31 cellular contexts compared by ENCODE assay signal in genomic region chr20:54543369-54543768, GRCh38.
"Had no signal": no experiment of that assay in that cellular context is flagged by ENCODE, and none has a peak within 500 bp of the region (broad histone marks: within the 10 kb centered on the region; RNA-seq: fewer than 3 reads in every experiment).

No MANE protein-coding gene starts in this region.

- H3K4me3 ChIP-seq: adrenal gland, ascending aorta, body of pancreas, breast epithelium, cardiac muscle cell had no signal

- H3K36me3 ChIP-seq: adrenal gland, ascending aorta, brain microvascular endothelial cell, breast epithelium, cardiac muscle cell had no signal

- H3K4me1 ChIP-seq: adrenal gland, ascending aorta, body of pancreas, breast epithelium had no signal

- H3K27ac ChIP-seq: adrenal gland, ascending aorta, body of pancreas, brain microvascular endothelial cell, breast epithelium, cardiac muscle cell had no signal

- ATAC-seq: activated naive CD4-positive, alpha-beta T cell treated with anti-CD3 and anti-CD28 coated beads, Interleukin-2, amount 50 U/mL, for 72 hours; activated naive CD8-positive, alpha-beta T cell treated with anti-CD3 and anti-CD28 coated beads, Interleukin-2, amount 50 U/mL, for 24 hours; activated T-cell treated with anti-CD3 and anti-CD28 coated beads, Interleukin-2, amount 50 U/mL, for 4 hours; activated T-cell treated with anti-CD3 and anti-CD28 coated beads, Interleukin-2, amount 50 U/mL, for 72 hours; activated T-helper 17 cell treated with anti-CD3 and anti-CD28 coated beads, Interleukin-2, amount 50 U/mL, for 72 hours; body of pancreas had no signal

- H3K9me3 ChIP-seq: adrenal gland, body of pancreas had no signal

- H3K27me3 ChIP-seq: adrenal gland, ascending aorta, body of pancreas, brain microvascular endothelial cell, breast epithelium, cardiac muscle cell had no signal

- DNase-seq: activated effector memory CD4-positive, alpha-beta T cell treated with anti-CD3 and anti-CD28 coated beads, Interleukin-2, amount 50 U/mL, for 16 hours; activated effector memory CD4-positive, alpha-beta T cell treated with Interleukin-2 at 50 U/mL for 16 hours; activated gamma-delta T cell; activated gamma-delta T cell treated with Interleukin-2 at 50 U/mL for 16 hours; activated naive CD4-positive, alpha-beta T cell; activated naive CD4-positive, alpha-beta T cell treated with anti-CD3 and anti-CD28 coated beads for 36 hours; activated naive CD4-positive, alpha-beta T cell treated with anti-CD3 and anti-CD28 coated beads, Interleukin-2, amount 10 ng/mL, durations not matched to agents 7 days and 5 days; activated naive CD4-positive, alpha-beta T cell treated with anti-CD3 and anti-CD28 coated beads, Interleukin-2, amount 50 U/mL, for 16 hours; activated naive CD4-positive, alpha-beta T cell treated with Interleukin-2 at 50 U/mL for 16 hours; activated naive CD8-positive, alpha-beta T cell treated with anti-CD3 and anti-CD28 coated beads for 36 hours; activated naive CD8-positive, alpha-beta T cell treated with anti-CD3 and anti-CD28 coated beads, Interleukin-2, amount 10 ng/mL, durations not matched to agents 7 days and 5 days; activated naive CD8-positive, alpha-beta T cell treated with anti-CD3 and anti-CD28 coated beads, Interleukin-2, amount 50 U/mL, for 24 hours; activated T-cell treated with anti-CD3 and anti-CD28 coated beads, Interleukin-2, amount 50 U/mL, for 24 hours; activated T-cell treated with anti-CD3 and anti-CD28 coated beads, Interleukin-2, amount 50 U/mL, for 4 hours; activated T-cell treated with anti-CD3 and anti-CD28 coated beads, Interleukin-2, amount 50 U/mL, for 48 hours; activated T-cell treated with anti-CD3 and anti-CD28 coated beads, Interleukin-2, amount 50 U/mL, for 72 hours; adrenal gland; amniotic stem cell; amygdala; anterior cingulate cortex; aorta; body of pancreas; brain microvascular endothelial cell; caudate nucleus; central memory CD4-positive, alpha-beta T cell; cerebellar nuclear complex had no signal
